In genomic region chr17:21360048-21360447, GRCh38 we compare ENCODE assay signal across 15 cellular contexts.
"Had no signal": no experiment of that assay in that cellular context is flagged by ENCODE, and none has a peak within 500 bp of the region (broad histone marks: within the 10 kb centered on the region; RNA-seq: fewer than 3 reads in every experiment).

No MANE protein-coding gene starts in this region.

- ATAC-seq: activated CD4-positive, alpha-beta T cell treated with anti-CD3 and anti-CD28 coated beads for 36 hours; activated T-cell treated with anti-CD3 and anti-CD28 coated beads, Interleukin-2, amount 50 U/mL, for 4 hours; esophagus mucosa; natural killer cell treated with Interleukin-12 subunit alpha and Interleukin-12 subunit beta and Interleukin-15 and Interleukin-18, amount 100 ng/mL, for 72 hours; stimulated activated naive CD8-positive, alpha-beta T cell treated with anti-CD3 and anti-CD28 coated beads, Interleukin-15, Interleukin-2, amounts not matched to agents 100 U/mL and 50 U/mL, for 24 hours had no signal

- H3K4me1 ChIP-seq: adrenal gland, prostate gland had no signal

- H3K36me3 ChIP-seq: adrenal gland, prostate gland, suprapubic skin, WERI-Rb-1 had no signal

- FAIRE-seq: small intestine had no signal

- H3K4me2 ChIP-seq: hepatocyte had no signal

- H3K79me2 ChIP-seq: hepatocyte had no signal

- H3K27me3 ChIP-seq: adrenal gland, hepatocyte, suprapubic skin had no signal

- H3K4me3 ChIP-seq: adrenal gland, hepatocyte, prostate gland, suprapubic skin had no signal

- H3K27ac ChIP-seq: adrenal gland, hepatocyte, prostate gland, WERI-Rb-1 had no signal

- DNase-seq: activated CD4-positive, alpha-beta memory T cell treated with anti-CD3 and anti-CD28 coated beads, Interleukin-2, amount 10 ng/mL, durations not matched to agents 7 days and 5 days; activated CD4-positive, alpha-beta T cell treated with anti-CD3 and anti-CD28 coated beads for 36 hours; activated effector memory CD4-positive, alpha-beta T cell treated with anti-CD3 and anti-CD28 coated beads, Interleukin-2, amount 50 U/mL, for 16 hours; activated T-cell treated with anti-CD3 and anti-CD28 coated beads, Interleukin-2, amount 50 U/mL, for 4 hours; adrenal gland; kidney glomerular epithelial cell; small intestine; stimulated activated naive CD8-positive, alpha-beta T cell treated with anti-CD3 and anti-CD28 coated beads, Interleukin-15, Interleukin-2, amounts not matched to agents 100 U/mL and 50 U/mL, for 24 hours; trophoblast cell; WERI-Rb-1 had no signal
